21 cellular contexts compared by ENCODE assay signal in the genomic region with DNA sequence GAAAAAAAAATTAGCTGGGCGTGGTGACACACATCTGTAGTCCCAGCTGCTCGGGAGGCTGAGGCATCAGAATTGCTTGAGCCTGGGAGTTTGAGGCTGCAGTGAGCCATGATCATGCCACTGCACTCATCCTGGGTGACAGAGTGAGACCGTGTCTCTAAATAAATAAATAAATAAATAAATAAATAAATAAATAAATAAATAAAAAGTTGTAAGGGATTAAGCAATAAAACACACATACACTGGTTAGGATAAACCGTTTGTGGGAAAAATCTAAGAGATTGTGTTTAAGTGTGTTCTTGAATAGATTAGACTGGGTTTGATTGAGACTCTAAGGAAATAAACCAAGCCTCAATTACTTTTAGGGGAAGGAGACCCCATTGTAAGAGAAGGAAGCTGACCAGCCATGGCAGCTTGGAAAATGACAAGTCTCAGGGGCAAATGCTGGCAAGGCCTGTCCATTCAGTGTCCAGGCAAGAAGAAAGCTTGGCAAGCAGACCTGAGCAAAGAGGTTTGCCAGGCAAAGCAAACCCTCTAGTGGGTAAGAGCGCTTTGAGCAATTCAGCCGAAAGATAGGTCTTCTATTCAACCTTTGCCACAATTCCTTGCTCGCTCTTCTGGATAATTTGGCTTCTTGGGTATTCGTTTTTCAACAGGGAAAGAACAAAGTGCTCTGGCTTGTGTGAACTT.
DNase-seq lines count a peak whose midpoint lies in the region; ATAC-seq and TF ChIP-seq lines count a peak whose summit lies in the region.
"Had no signal": no experiment of that assay in that cellular context is flagged by ENCODE, and none has a peak within 500 bp of the region (broad histone marks: within the 10 kb centered on the region; RNA-seq: fewer than 3 reads in every experiment).

No MANE protein-coding gene starts in this region.

- H3K36me3 Mint-ChIP-seq in T-cell: no peaks in the 10 kb centered on the region
- H3K36me3 Mint-ChIP-seq: activated naive CD8-positive, alpha-beta T cell treated with anti-CD3 and anti-CD28 coated beads, Interleukin-2, amount 10 ng/mL, durations not matched to agents 7 days and 5 days; naive B cell; stimulated activated memory B cell treated with anti-CD40 and anti-IgM and Interleukin-4, amounts not matched to agents 10 μg/mL and 1 μg/mL and 100 μg/mL, for 72 hours had no signal

- ATAC-seq in T-cell (replicated peaks in 1 of 4): no peak
- ATAC-seq: lower lobe of right lung; pancreas; stimulated activated memory B cell treated with anti-CD40 and anti-IgM and Interleukin-4, amounts not matched to agents 10 μg/mL and 1 μg/mL and 100 μg/mL, for 72 hours had no signal

- H3K4me3 Mint-ChIP-seq in T-cell: no peak overlapping the region
- H3K4me3 Mint-ChIP-seq: activated naive CD8-positive, alpha-beta T cell treated with anti-CD3 and anti-CD28 coated beads, Interleukin-2, amount 10 ng/mL, durations not matched to agents 7 days and 5 days; activated T-helper 1 cell treated with anti-CD3 and anti-CD28 coated beads, Interleukin-12 subunit alpha, Interleukin-12 subunit beta, Interleukin-2, Interleukin-4 antibody, amounts not matched to agents 30 ng/mL and 10 ng/mL and 1 ng/mL, durations not matched to agents 14 hours and 24 hours and 36 hours; naive B cell; stimulated activated memory B cell treated with anti-CD40 and anti-IgM and Interleukin-4, amounts not matched to agents 10 μg/mL and 1 μg/mL and 100 μg/mL, for 72 hours had no signal

- intact Hi-C loops in testis (cut with DNase I; ENCODE audit: low total_unique reads): loop anchor here (10.0 kb wide), 1 partner anchor 148 kb away; a partner anchor contains a TSS

- no peak for TF ChIP-seq POLR2A in testis (IDR thresholded peaks at IDR 0.05)

- no peaks in the 10 kb centered on the region for H3K9me3 ChIP-seq in testis
- H3K9me3 ChIP-seq: HAP-1, lower lobe of right lung, pancreas, upper lobe of left lung had no signal

- no peaks in the 10 kb centered on the region for H3K27me3 Mint-ChIP-seq in T-cell
- H3K27me3 Mint-ChIP-seq: stimulated activated memory B cell treated with anti-CD40 and anti-IgM and Interleukin-4, amounts not matched to agents 10 μg/mL and 1 μg/mL and 100 μg/mL, for 72 hours had no signal

- POLR2A ChIA-PET in T-cell (lab: Charles Lee): no interaction called here

- H3K9me3 Mint-ChIP-seq in T-cell: no peaks in the 10 kb centered on the region
- H3K9me3 Mint-ChIP-seq: activated naive CD8-positive, alpha-beta T cell treated with anti-CD3 and anti-CD28 coated beads, Interleukin-2, amount 10 ng/mL, durations not matched to agents 7 days and 5 days; activated T-helper 1 cell treated with anti-CD3 and anti-CD28 coated beads, Interleukin-12 subunit alpha, Interleukin-12 subunit beta, Interleukin-2, Interleukin-4 antibody, amounts not matched to agents 30 ng/mL and 10 ng/mL and 1 ng/mL, durations not matched to agents 14 hours and 24 hours and 36 hours; naive B cell; stimulated activated memory B cell treated with anti-CD40 and anti-IgM and Interleukin-4, amounts not matched to agents 10 μg/mL and 1 μg/mL and 100 μg/mL, for 72 hours had no signal

- no peak overlapping the region for H3K27ac Mint-ChIP-seq in T-cell
- H3K27ac Mint-ChIP-seq: activated naive CD8-positive, alpha-beta T cell treated with anti-CD3 and anti-CD28 coated beads, Interleukin-2, amount 10 ng/mL, durations not matched to agents 7 days and 5 days; activated T-helper 1 cell treated with anti-CD3 and anti-CD28 coated beads, Interleukin-12 subunit alpha, Interleukin-12 subunit beta, Interleukin-2, Interleukin-4 antibody, amounts not matched to agents 30 ng/mL and 10 ng/mL and 1 ng/mL, durations not matched to agents 14 hours and 24 hours and 36 hours; stimulated activated memory B cell treated with anti-CD40 and anti-IgM and Interleukin-4, amounts not matched to agents 10 μg/mL and 1 μg/mL and 100 μg/mL, for 72 hours had no signal

- H3K27me3 ChIP-seq in testis: no peaks in the 10 kb centered on the region
- H3K27me3 ChIP-seq: pancreas, upper lobe of left lung had no signal

- H3K27ac ChIP-seq in testis: peak overlapping the region; percentile 42 to 47
- H3K27ac ChIP-seq: 22Rv1, C4-2B, lower lobe of right lung, pancreas, upper lobe of left lung had no signal

- no peaks in the 10 kb centered on the region for H3K4me1 Mint-ChIP-seq in T-cell
- H3K4me1 Mint-ChIP-seq: naive B cell; stimulated activated memory B cell treated with anti-CD40 and anti-IgM and Interleukin-4, amounts not matched to agents 10 μg/mL and 1 μg/mL and 100 μg/mL, for 72 hours had no signal

- DNase-seq in DMS 273 (lab: John Stamatoyannopoulos, UW; ENCODE audit: unreplicated experiment) (peak; percentile 22), DMS 273 treated with DMSO at 0.1 percent for 48 hours (lab: John Stamatoyannopoulos, UW) (no peak), anterior cingulate cortex (lab: John Stamatoyannopoulos, UW) (peak in 41 of 58 donors; percentile 2 to 86 (median 40)), islet precursor cell (peak; percentile 32), testis (no peak), T-cell (no peak), DMS114 treated with DMSO at 0.1 percent for 48 hours (lab: John Stamatoyannopoulos, UW; ENCODE audit: unreplicated experiment) (no peak)
- DNase-seq in activated CD4-positive, alpha-beta T cell treated with anti-CD3 and anti-CD28 coated beads for 1 hour: no peak
- DNase-seq: activated naive CD8-positive, alpha-beta T cell treated with anti-CD3 and anti-CD28 coated beads, Interleukin-2, amount 10 ng/mL, durations not matched to agents 7 days and 5 days; DND-41; KG1; lower lobe of right lung; naive B cell; NCI-H1105; pancreas had no signal

- H3K4me3 ChIP-seq in testis: no peak overlapping the region
- H3K4me3 ChIP-seq: HAP-1, lower lobe of right lung, pancreas, upper lobe of left lung had no signal

- TF ChIP-seq CTCF in testis (IDR thresholded peaks at IDR 0.05): no peak

- H3K4me1 ChIP-seq in testis: no peaks in the 10 kb centered on the region
- H3K4me1 ChIP-seq: HAP-1, lower lobe of right lung had no signal

- H3K36me3 ChIP-seq in testis (ENCODE audit: low read depth, missing control alignments): no peaks in the 10 kb centered on the region
- H3K36me3 ChIP-seq: HAP-1, lower lobe of right lung, pancreas, upper lobe of left lung had no signal

- 60 to 63% methylated on average over 8 of the region's 8 CpGs for WGBS in testis, 2 donors

- CTCF ChIA-PET in T-cell (lab: Charles Lee): interaction anchor here (0.6 to 2.3 kb wide), 9 partner anchors 18 to 1492 kb away, joined by 3 to 9 read pairs (median 3); no protein-coding TSS in a partner anchor

Comparison
In these comparisons a context has a peak if more than half of its experiments do, and no peak if none do; other contexts are left out.
1. DNase-seq: peak in DMS 273 (single experiment), anterior cingulate cortex (41 of 58) and islet precursor cell (single experiment); none in DMS 273 treated with DMSO at 0.1 percent for 48 hours (single experiment), testis (single experiment), T-cell (0 of 34), activated CD4-positive, alpha-beta T cell treated with anti-CD3 and anti-CD28 coated beads for 1 hour (single experiment) and DMS114 treated with DMSO at 0.1 percent for 48 hours (single experiment).